Comparison of ENCODE assay signal across 12 cellular contexts in the genomic region with DNA sequence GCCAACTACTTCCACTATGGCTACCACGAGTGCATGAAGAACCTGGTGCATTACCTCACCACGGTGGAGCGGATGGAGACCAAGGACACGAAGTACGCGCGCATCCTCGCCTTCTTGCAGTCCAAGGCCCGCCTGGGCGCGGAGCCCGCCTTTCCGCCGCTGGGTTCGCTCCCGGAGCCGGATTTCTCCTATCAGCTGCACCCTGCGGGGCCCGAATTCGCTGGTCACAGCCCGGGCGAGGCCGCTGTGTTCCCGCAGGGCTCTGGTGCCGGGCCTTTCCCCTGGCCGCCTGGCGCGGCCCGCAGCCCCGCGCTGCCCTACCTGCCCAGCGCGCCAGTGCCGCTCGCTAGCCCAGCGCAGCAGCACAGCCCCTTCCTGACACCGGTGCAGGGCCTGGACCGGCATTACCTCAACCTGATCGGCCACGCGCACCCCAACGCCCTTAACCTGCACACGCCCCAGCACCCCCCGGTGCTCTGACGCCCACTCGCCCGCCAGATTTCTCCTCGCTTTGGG. TPM values are rescaled to one million over a fixed set of nuclear protein-coding genes. Genes with fewer than 3 reads are reported as not detected.
A peak's percentile ranks its signal among the peaks of the same experiment; 100 is the strongest.
DNase-seq lines count a peak whose midpoint lies in the region; ATAC-seq and TF ChIP-seq lines count a peak whose summit lies in the region.
"Had no signal": no experiment of that assay in that cellular context is flagged by ENCODE, and none has a peak within 500 bp of the region (broad histone marks: within the 10 kb centered on the region; RNA-seq: fewer than 3 reads in every experiment).

No MANE protein-coding gene starts in this region.

- intact Hi-C loops in spleen (cut with DNase I; ENCODE audit: low total_unique reads) (no loop called here), body of pancreas (cut with DNase I) (no loop called here)

- no peak for TF ChIP-seq POLR2A in spleen (IDR thresholded peaks at IDR 0.05)
- TF ChIP-seq POLR2A in body of pancreas (IDR thresholded peaks at IDR 0.05) = no peak

- H3K27me3 ChIP-seq in RWPE2 (ENCODE audit: insufficient read depth, poor library complexity, severe bottlenecking) (peaks cover 92% of the 10 kb centered on the region), spleen (replicated peaks in 1 of 7) (peaks cover 7 to 100% (median 88%) of the 10 kb centered on the region in 7 donors), body of pancreas (peaks cover 0 to 11% of the 10 kb centered on the region in 2 donors)

- DNase-seq in NCI-H345 (lab: John Stamatoyannopoulos, UW) = peak; percentile 8
- DNase-seq in NCI-H345 treated with DMSO at 0.1 percent for 48 hours (lab: John Stamatoyannopoulos, UW; ENCODE audit: unreplicated experiment) = no peak
- DNase-seq in RWPE2 (ENCODE audit: low spot score) = no peak
- DNase-seq in glutamatergic neuron = peak; percentile 49
- no peak for DNase-seq in spleen
- DNase-seq in OCI-M1 (lab: John Stamatoyannopoulos, UW) = no peak
- DNase-seq in body of pancreas = no peak
- DNase-seq: IMR-90, left cardiac atrium, NCI-H526 treated with DMSO at 0.1 percent for 48 hours had no signal

- no peaks in the 10 kb centered on the region for H3K4me1 ChIP-seq in RWPE2 (ENCODE audit: insufficient read depth, poor library complexity, severe bottlenecking)
- peaks cover 14 to 65% (median 50%) of the 10 kb centered on the region in 6 donors for H3K4me1 ChIP-seq in spleen
- peaks cover 11% of the 10 kb centered on the region for H3K4me1 ChIP-seq in body of pancreas

- no peak overlapping the region for H3K27ac ChIP-seq in RWPE2 (ENCODE audit: poor library complexity, severe bottlenecking)
- peak overlapping the region in 1 of 8 donors; percentile 37 for H3K27ac ChIP-seq in spleen
- H3K27ac ChIP-seq in body of pancreas = no peak overlapping the region

- ATAC-seq in RWPE2 (ENCODE audit: low read depth) (peak; percentile 36), GM19467 (IDR thresholded peaks at IDR 0.05; ENCODE audit: unreplicated experiment) (no peak), body of pancreas (no peak)

- peak overlapping the region; percentile 74 for H3K4me3 Mint-ChIP-seq in glutamatergic neuron (ENCODE audit: unreplicated experiment)

- H3K27ac Mint-ChIP-seq in glutamatergic neuron (ENCODE audit: unreplicated experiment) = no peak overlapping the region

- peaks cover 11% of the 10 kb centered on the region for H3K4me1 Mint-ChIP-seq in glutamatergic neuron (ENCODE audit: low read depth, unreplicated experiment)

- peaks cover 40% of the 10 kb centered on the region for H3K27me3 Mint-ChIP-seq in glutamatergic neuron (ENCODE audit: unreplicated experiment)

- H3K9me3 ChIP-seq in RWPE2 (ENCODE audit: severe bottlenecking) = no peaks in the 10 kb centered on the region
- H3K9me3 ChIP-seq in spleen = no peaks in the 10 kb centered on the region
- no peaks in the 10 kb centered on the region for H3K9me3 ChIP-seq in body of pancreas

- TF ChIP-seq CTCF in RWPE2 (IDR thresholded peaks at IDR 0.05; ENCODE audit: poor library complexity, severe bottlenecking) (no peak), glutamatergic neuron (IDR thresholded peaks at IDR 0.05; ENCODE audit: partially characterized antibody, unreplicated experiment) (no peak), spleen (IDR thresholded peaks at IDR 0.05 in 8 of 11, conservative IDR thresholded peaks at IDR 0.05 in 3 of 11) (no peak), body of pancreas (IDR thresholded peaks at IDR 0.05) (no peak)

- no peaks in the 10 kb centered on the region for H3K36me3 Mint-ChIP-seq in glutamatergic neuron (ENCODE audit: unreplicated experiment)

- WGBS in spleen, 5 donors = 2 to 7% (median 4%) methylated on average over 36 to 48 of the region's 48 CpGs
- 2 to 5% methylated on average over 9 to 48 of the region's 48 CpGs for WGBS in body of pancreas, 2 donors

- H3K36me3 ChIP-seq in RWPE2 (ENCODE audit: low read depth) (no peaks in the 10 kb centered on the region), spleen (no peaks in the 10 kb centered on the region), body of pancreas (replicated peaks in 1 of 2; ENCODE audit: insufficient read depth in 1 of 2, low read depth in 2 of 2) (no peaks in the 10 kb centered on the region)

- H3K4me3 ChIP-seq in RWPE2 (ENCODE audit: severe bottlenecking) (no peak overlapping the region), spleen (peak overlapping the region in 7 of 8 donors; percentile 9 to 56 (median 26)), body of pancreas (no peak overlapping the region)

- H3K9me3 Mint-ChIP-seq in glutamatergic neuron (ENCODE audit: unreplicated experiment) = peaks cover 18% of the 10 kb centered on the region

RNA-seq across cellular contexts. Expression of gene HELT, which starts 2.1 kb away (rescaled TPM):
- total RNA-seq in glutamatergic neuron (ENCODE audit: unreplicated experiment) (not detected), spleen (not detected), body of pancreas (not detected)
- polyA plus RNA-seq in spleen = under 1 TPM in 2 of 3 donors, not detected in 1; 0.20 to 0.26 TPM
- total RNA-seq: dermis microvascular lymphatic vessel endothelial cell, IMR-90, left cardiac atrium had no signal
- polyA plus RNA-seq: IMR-90 had no signal

Comparison
In these comparisons a context has a peak if more than half of its experiments do, and no peak if none do; other contexts are left out.
1. DNase-seq: peak in NCI-H345 (single experiment) and glutamatergic neuron (single experiment); none in NCI-H345 treated with DMSO at 0.1 percent for 48 hours (single experiment), RWPE2 (single experiment), spleen (single experiment), OCI-M1 (single experiment) and body of pancreas (0 of 4).
2. H3K4me3 ChIP-seq: peak in spleen (7 of 8); none in RWPE2 (single experiment) and body of pancreas (0 of 2).